Comparison of ENCODE assay signal across 27 cellular contexts in the genomic region with DNA sequence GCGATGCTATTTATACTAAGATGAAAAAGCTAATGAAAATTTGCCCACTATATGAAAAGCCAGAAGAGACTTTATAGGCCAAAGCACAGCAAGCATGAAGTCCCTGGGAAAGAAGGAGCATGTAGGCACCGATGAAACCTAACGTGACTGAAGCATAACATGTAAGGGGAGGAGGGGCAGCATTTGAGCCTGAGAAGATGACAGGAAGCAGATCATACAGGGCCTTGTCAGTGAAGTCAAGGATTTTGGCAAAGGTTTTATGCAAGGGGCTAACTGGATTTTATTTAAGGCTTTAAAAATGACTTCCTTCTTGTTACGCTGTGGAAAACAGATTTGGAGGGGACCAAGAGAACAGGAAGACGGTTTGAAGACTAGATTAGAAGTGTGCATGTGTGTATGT.
"Had no signal": no experiment of that assay in that cellular context is flagged by ENCODE, and none has a peak within 500 bp of the region (broad histone marks: within the 10 kb centered on the region; RNA-seq: fewer than 3 reads in every experiment).

No MANE protein-coding gene starts in this region.

- H3K4me1 Mint-ChIP-seq: activated CD4-positive, alpha-beta T cell treated with anti-CD3 and anti-CD28 coated beads, Interleukin-2, amount 10 ng/mL, durations not matched to agents 24 days and 14 days; activated naive CD4-positive, alpha-beta T cell treated with anti-CD3 and anti-CD28 coated beads, Interleukin-2, amount 50 U/mL, for 24 hours; activated naive CD8-positive, alpha-beta T cell treated with anti-CD3 and anti-CD28 coated beads, Interleukin-2, amount 10 ng/mL, durations not matched to agents 7 days and 5 days had no signal

- H3K27me3 ChIP-seq: adrenal gland, body of pancreas had no signal

- DNase-seq: activated CD4-positive, alpha-beta T cell treated with anti-CD3 and anti-CD28 coated beads, Interleukin-2, amount 10 ng/mL, durations not matched to agents 24 days and 14 days; activated CD4-positive, alpha-beta T cell treated with anti-CD3 and anti-CD28 coated beads, Interleukin-2, amount 50 U/mL, for 4 hours; activated CD8-positive, alpha-beta T cell treated with anti-CD3 and anti-CD28 coated beads, Interleukin-2, amount 10 ng/mL, durations not matched to agents 7 days and 5 days; activated gamma-delta T cell; activated naive CD4-positive, alpha-beta T cell treated with Interleukin-2 at 50 U/mL for 16 hours; activated naive CD8-positive, alpha-beta T cell treated with anti-CD3 and anti-CD28 coated beads, Interleukin-2, amount 10 ng/mL, durations not matched to agents 7 days and 5 days; activated T-cell treated with anti-CD3 and anti-CD28 coated beads, Interleukin-2, amount 50 U/mL, for 24 hours; adrenal gland; body of pancreas; central memory CD4-positive, alpha-beta T cell; NCI-H1092 treated with DMSO at 0.1 percent for 48 hours; NCI-H1417; NCI-H187 treated with DMSO at 0.1 percent for 48 hours; NCI-H2081; NCI-H2171 treated with DMSO at 0.1 percent for 48 hours; NCI-H2227 treated with DMSO at 0.1 percent for 48 hours; NCI-H446; NCI-H510A treated with DMSO at 0.1 percent for 48 hours; NCI-H526 treated with DMSO at 0.1 percent for 48 hours; NK-92 treated with Interleukin-12 subunit alpha and Interleukin-12 subunit beta, amount 100 ng/mL, for 24 hours; PC-3; Right ventricle myocardium superior; T1000; WERI-Rb-1 had no signal

- H3K27ac ChIP-seq: adrenal gland, body of pancreas, SK-N-MC, WERI-Rb-1 had no signal

- H3K27ac Mint-ChIP-seq: activated CD4-positive, alpha-beta T cell treated with anti-CD3 and anti-CD28 coated beads, Interleukin-2, amount 10 ng/mL, durations not matched to agents 24 days and 14 days; activated CD8-positive, alpha-beta T cell treated with anti-CD3 and anti-CD28 coated beads, Interleukin-2, amount 10 ng/mL, durations not matched to agents 7 days and 5 days; activated naive CD4-positive, alpha-beta T cell treated with anti-CD3 and anti-CD28 coated beads, Interleukin-2, amount 50 U/mL, for 24 hours; activated naive CD8-positive, alpha-beta T cell treated with anti-CD3 and anti-CD28 coated beads, Interleukin-2, amount 10 ng/mL, durations not matched to agents 7 days and 5 days; activated T-cell treated with anti-CD3 and anti-CD28 coated beads, Interleukin-2, amount 50 U/mL, for 24 hours; activated T-helper 2 cell treated with anti-CD3 and anti-CD28 coated beads, Interferon-gamma antibody, Interleukin-2, Interleukin-4, amounts not matched to agents 10 μg/mL and 5 μg/mL and 100 μg/mL, durations not matched to agents 14 hours and 24 hours and 36 hours had no signal

- H3K4me3 Mint-ChIP-seq: activated CD4-positive, alpha-beta T cell treated with anti-CD3 and anti-CD28 coated beads, Interleukin-2, amount 10 ng/mL, durations not matched to agents 24 days and 14 days; activated CD8-positive, alpha-beta T cell treated with anti-CD3 and anti-CD28 coated beads, Interleukin-2, amount 10 ng/mL, durations not matched to agents 7 days and 5 days; activated naive CD4-positive, alpha-beta T cell treated with anti-CD3 and anti-CD28 coated beads, Interleukin-2, amount 50 U/mL, for 24 hours; activated naive CD8-positive, alpha-beta T cell treated with anti-CD3 and anti-CD28 coated beads, Interleukin-2, amount 10 ng/mL, durations not matched to agents 7 days and 5 days; activated T-cell treated with anti-CD3 and anti-CD28 coated beads, Interleukin-2, amount 50 U/mL, for 24 hours had no signal

- H3K4me1 ChIP-seq: adrenal gland, body of pancreas had no signal

- H3K36me3 Mint-ChIP-seq: activated naive CD4-positive, alpha-beta T cell treated with anti-CD3 and anti-CD28 coated beads, Interleukin-2, amount 50 U/mL, for 24 hours; activated naive CD8-positive, alpha-beta T cell treated with anti-CD3 and anti-CD28 coated beads, Interleukin-2, amount 10 ng/mL, durations not matched to agents 7 days and 5 days had no signal

- H3K36me3 ChIP-seq: adrenal gland, WERI-Rb-1 had no signal

- H3K9me3 ChIP-seq: adrenal gland, body of pancreas had no signal

- H3K4me3 ChIP-seq: adrenal gland, body of pancreas, SK-N-MC had no signal

- H3K27me3 Mint-ChIP-seq: activated CD4-positive, alpha-beta T cell treated with anti-CD3 and anti-CD28 coated beads, Interleukin-2, amount 10 ng/mL, durations not matched to agents 24 days and 14 days; activated naive CD4-positive, alpha-beta T cell treated with anti-CD3 and anti-CD28 coated beads, Interleukin-2, amount 50 U/mL, for 24 hours; activated naive CD8-positive, alpha-beta T cell treated with anti-CD3 and anti-CD28 coated beads, Interleukin-2, amount 10 ng/mL, durations not matched to agents 7 days and 5 days; activated T-cell treated with anti-CD3 and anti-CD28 coated beads, Interleukin-2, amount 50 U/mL, for 24 hours had no signal

- H3K9me3 Mint-ChIP-seq: activated CD4-positive, alpha-beta T cell treated with anti-CD3 and anti-CD28 coated beads, Interleukin-2, amount 10 ng/mL, durations not matched to agents 24 days and 14 days; activated naive CD4-positive, alpha-beta T cell treated with anti-CD3 and anti-CD28 coated beads, Interleukin-2, amount 50 U/mL, for 24 hours; activated naive CD8-positive, alpha-beta T cell treated with anti-CD3 and anti-CD28 coated beads, Interleukin-2, amount 10 ng/mL, durations not matched to agents 7 days and 5 days; activated T-helper 2 cell treated with anti-CD3 and anti-CD28 coated beads, Interferon-gamma antibody, Interleukin-2, Interleukin-4, amounts not matched to agents 10 μg/mL and 5 μg/mL and 100 μg/mL, durations not matched to agents 14 hours and 24 hours and 36 hours had no signal
